Comparison of ENCODE assay signal across 1 cellular context in genomic region chr10:25174461-25175230, GRCh38.
TF ChIP-seq lines count a peak whose summit lies in the region.

GPR158 (plus strand) TSS chr10:25175001; CDS start chr10:25175421, 420 bp downstream.

TF ChIP-seq in K562, 482 proteins besides CTCF, POLR2A, EP300 and RAD21 (continued from another document and continues in another):
- TF ChIP-seq E4F1 (CRISPR knock-in tag; IDR thresholded peaks at IDR 0.05; ENCODE audit: borderline replicate concordance) = no peak
- TF ChIP-seq POU5F1 (IDR thresholded peaks at IDR 0.05; ENCODE audit: borderline replicate concordance, low read depth, low read length, partially characterized antibody) = no peak
- TF ChIP-seq SP2 (IDR thresholded peaks at IDR 0.05; ENCODE audit: extremely low read depth, low read depth, low read length, poor library complexity, severe bottlenecking) = peak; percentile 72
- TF ChIP-seq TFAP4 (CRISPR knock-in tag; IDR thresholded peaks at IDR 0.05; ENCODE audit: borderline replicate concordance) = peak; percentile 75
- no peak for TF ChIP-seq ZNF253 (CRISPR knock-in tag; conservative IDR thresholded peaks at IDR 0.05)
- TF ChIP-seq FOXA1 (IDR thresholded peaks at IDR 0.05; ENCODE audit: borderline replicate concordance) = no peak
- TF ChIP-seq MXI1 (IDR thresholded peaks at IDR 0.05; ENCODE audit: low read depth, low read length) = no peak
- no peak for TF ChIP-seq ATF7 (IDR thresholded peaks at IDR 0.05)
- TF ChIP-seq ZBTB26 (CRISPR knock-in tag; IDR thresholded peaks at IDR 0.05) = no peak
- TF ChIP-seq CSDE1 (IDR thresholded peaks at IDR 0.05) = no peak
- TF ChIP-seq ARID1B (IDR thresholded peaks at IDR 0.05) = no peak
- no peak for TF ChIP-seq NCOR1 (IDR thresholded peaks at IDR 0.05)
- TF ChIP-seq ZNF232 (CRISPR knock-in tag; IDR thresholded peaks at IDR 0.05) = 0 out of 2 replicates have a peak, but pooled peaks have one; percentile 75
- TF ChIP-seq PHTF2 (CRISPR knock-in tag; IDR thresholded peaks at IDR 0.05) = no peak
- TF ChIP-seq SRSF1 (IDR thresholded peaks at IDR 0.05; ENCODE audit: low read depth, low read length) = no peak
- TF ChIP-seq ZBTB12 (CRISPR knock-in tag; IDR thresholded peaks at IDR 0.05) = peak; percentile 52; the same call in 1 of the 2 replicates
- TF ChIP-seq ZNF512 (tag; IDR thresholded peaks at IDR 0.05) = no peak
- no peak for TF ChIP-seq THRA (IDR thresholded peaks at IDR 0.05)
- TF ChIP-seq TCFL5 (CRISPR knock-in tag; conservative IDR thresholded peaks at IDR 0.05) = no peak
- no peak; a peak in 1 of 4 replicates for TF ChIP-seq MNT (conservative IDR thresholded peaks at IDR 0.05)
- no peak for TF ChIP-seq ZC3H11A (IDR thresholded peaks at IDR 0.05; ENCODE audit: low read depth, low read length)
- peak; percentile 96 for TF ChIP-seq ZNF511 (CRISPR knock-in tag; IDR thresholded peaks at IDR 0.05)
- no peak for TF ChIP-seq ZFPM2 (CRISPR knock-in tag; IDR thresholded peaks at IDR 0.05)
- TF ChIP-seq ARID4B (CRISPR knock-in tag; IDR thresholded peaks at IDR 0.05) = peak; percentile 66; the same call in 1 of the 2 replicates
- TF ChIP-seq ZNF277 (CRISPR knock-in tag; IDR thresholded peaks at IDR 0.05; ENCODE audit: borderline replicate concordance) = no peak
- no peak for TF ChIP-seq PREB (CRISPR knock-in tag; IDR thresholded peaks at IDR 0.05)
- no peak for TF ChIP-seq KHSRP (IDR thresholded peaks at IDR 0.05)
- no peak for TF ChIP-seq CEBPZ (IDR thresholded peaks at IDR 0.05; ENCODE audit: borderline replicate concordance, low read depth, low read length)
- TF ChIP-seq ELK3 (CRISPR knock-in tag; IDR thresholded peaks at IDR 0.05) = no peak
- TF ChIP-seq HDAC8 (tag; IDR thresholded peaks at IDR 0.05) = no peak
- TF ChIP-seq EZH2 (IDR thresholded peaks at IDR 0.05; ENCODE audit: borderline replicate concordance, low read depth, low read length) = no peak
- TF ChIP-seq TBP (optimal IDR thresholded peaks at IDR 0.05; ENCODE audit: low read depth, low read length) = peak; percentile 43
- no peak for TF ChIP-seq ZNF217 (CRISPR knock-in tag; IDR thresholded peaks at IDR 0.05)
- no peak for TF ChIP-seq ARID2 (IDR thresholded peaks at IDR 0.05)
